In genomic region chr1:112542206-112542973, GRCh38 we compare ENCODE assay signal across 26 cellular contexts.
"Had no signal": no experiment of that assay in that cellular context is flagged by ENCODE, and none has a peak within 500 bp of the region (broad histone marks: within the 10 kb centered on the region; RNA-seq: fewer than 3 reads in every experiment).

No MANE protein-coding gene starts in this region.

- H3K27me3 Mint-ChIP-seq: activated B cell treated with CpG ODN at 0.5 μM for 24 hours; activated CD4-positive, alpha-beta T cell treated with anti-CD3 and anti-CD28 coated beads for 36 hours; activated naive CD8-positive, alpha-beta T cell treated with anti-CD3 and anti-CD28 coated beads, Interleukin-2, amount 10 ng/mL, durations not matched to agents 7 days and 5 days; natural killer cell treated with Interleukin-12 subunit alpha and Interleukin-12 subunit beta and Interleukin-15 and Interleukin-18, amount 100 ng/mL, for 72 hours; stimulated activated memory B cell treated with anti-CD40 and anti-IgM and Interleukin-4, amounts not matched to agents 10 μg/mL and 1 μg/mL and 100 μg/mL, for 72 hours; type B pancreatic cell had no signal

- ATAC-seq: activated CD4-positive, alpha-beta T cell treated with anti-CD3 and anti-CD28 coated beads for 36 hours; heart left ventricle; left lung; natural killer cell treated with Interleukin-12 subunit alpha and Interleukin-12 subunit beta and Interleukin-15 and Interleukin-18, amount 100 ng/mL, for 72 hours; stimulated activated memory B cell treated with anti-CD40 and anti-IgM and Interleukin-4, amounts not matched to agents 10 μg/mL and 1 μg/mL and 100 μg/mL, for 72 hours had no signal

- H3K4me1 Mint-ChIP-seq: activated B cell treated with CpG ODN at 0.5 μM for 24 hours; endodermal cell; stimulated activated memory B cell treated with anti-CD40 and anti-IgM and Interleukin-4, amounts not matched to agents 10 μg/mL and 1 μg/mL and 100 μg/mL, for 72 hours had no signal

- H3K27ac ChIP-seq: cardiac muscle cell, heart left ventricle, left lung, neutrophil, parathyroid adenoma, right lobe of liver, vagina had no signal

- H3K9me3 ChIP-seq: heart left ventricle, left lung, neutrophil, right lobe of liver, vagina had no signal

- DNase-seq: activated B cell treated with CpG ODN at 0.5 μM for 24 hours; activated CD4-positive, alpha-beta T cell treated with anti-CD3 and anti-CD28 coated beads for 36 hours; activated CD4-positive, alpha-beta T cell treated with anti-CD3 and anti-CD28 coated beads, Interleukin-2, amount 50 U/mL, for 48 hours; activated effector memory CD4-positive, alpha-beta T cell treated with Interleukin-2 at 50 U/mL for 16 hours; activated naive CD4-positive, alpha-beta T cell treated with anti-CD3 and anti-CD28 coated beads for 36 hours; activated naive CD8-positive, alpha-beta T cell treated with anti-CD3 and anti-CD28 coated beads, Interleukin-2, amount 10 ng/mL, durations not matched to agents 7 days and 5 days; activated T-cell treated with anti-CD3 and anti-CD28 coated beads, Interleukin-2, amount 50 U/mL, for 48 hours; amniotic stem cell; cortex of kidney; endodermal cell; heart left ventricle; kidney; left lung; right lobe of liver; stimulated activated CD4-positive, alpha-beta T cell treated with anti-CD3 and anti-CD28 coated beads, Interleukin-15, amount 100 ng/mL, for 24 hours had no signal

- H3K27ac Mint-ChIP-seq: activated B cell treated with CpG ODN at 0.5 μM for 24 hours; activated CD4-positive, alpha-beta T cell treated with anti-CD3 and anti-CD28 coated beads for 36 hours; activated naive CD4-positive, alpha-beta T cell treated with anti-CD3 and anti-CD28 coated beads for 36 hours; activated naive CD8-positive, alpha-beta T cell treated with anti-CD3 and anti-CD28 coated beads, Interleukin-2, amount 10 ng/mL, durations not matched to agents 7 days and 5 days; endodermal cell; natural killer cell treated with Interleukin-12 subunit alpha and Interleukin-12 subunit beta and Interleukin-15 and Interleukin-18, amount 100 ng/mL, for 72 hours; stimulated activated memory B cell treated with anti-CD40 and anti-IgM and Interleukin-4, amounts not matched to agents 10 μg/mL and 1 μg/mL and 100 μg/mL, for 72 hours; T-helper 1 cell treated with Interleukin-12 subunit alpha and Interleukin-12 subunit beta and Interleukin-4 antibody, amounts not matched to agents 30 μg/mL and 1 μg/mL, for 36 hours; type B pancreatic cell had no signal

- H2AFZ ChIP-seq: parathyroid adenoma had no signal

- H3K4me2 ChIP-seq: smooth muscle cell had no signal

- H3K9me3 Mint-ChIP-seq: activated B cell treated with CpG ODN at 0.5 μM for 24 hours; activated naive CD4-positive, alpha-beta T cell treated with anti-CD3 and anti-CD28 coated beads for 36 hours; activated naive CD8-positive, alpha-beta T cell treated with anti-CD3 and anti-CD28 coated beads, Interleukin-2, amount 10 ng/mL, durations not matched to agents 7 days and 5 days; endodermal cell; mesothelial cell of epicardium; natural killer cell treated with Interleukin-12 subunit alpha and Interleukin-12 subunit beta and Interleukin-15 and Interleukin-18, amount 100 ng/mL, for 72 hours; stimulated activated memory B cell treated with anti-CD40 and anti-IgM and Interleukin-4, amounts not matched to agents 10 μg/mL and 1 μg/mL and 100 μg/mL, for 72 hours; T-helper 1 cell treated with Interleukin-12 subunit alpha and Interleukin-12 subunit beta and Interleukin-4 antibody, amounts not matched to agents 30 μg/mL and 1 μg/mL, for 36 hours; type B pancreatic cell had no signal

- H3K4me3 ChIP-seq: cardiac muscle cell, heart left ventricle, left lung, lung, right lobe of liver, smooth muscle cell, vagina had no signal

- H3K4me3 Mint-ChIP-seq: activated B cell treated with CpG ODN at 0.5 μM for 24 hours; activated CD4-positive, alpha-beta T cell treated with anti-CD3 and anti-CD28 coated beads for 36 hours; activated naive CD4-positive, alpha-beta T cell treated with anti-CD3 and anti-CD28 coated beads for 36 hours; activated naive CD8-positive, alpha-beta T cell treated with anti-CD3 and anti-CD28 coated beads, Interleukin-2, amount 10 ng/mL, durations not matched to agents 7 days and 5 days; endodermal cell; mesothelial cell of epicardium; natural killer cell treated with Interleukin-12 subunit alpha and Interleukin-12 subunit beta and Interleukin-15 and Interleukin-18, amount 100 ng/mL, for 72 hours; stimulated activated memory B cell treated with anti-CD40 and anti-IgM and Interleukin-4, amounts not matched to agents 10 μg/mL and 1 μg/mL and 100 μg/mL, for 72 hours; T-helper 1 cell treated with Interleukin-12 subunit alpha and Interleukin-12 subunit beta and Interleukin-4 antibody, amounts not matched to agents 30 μg/mL and 1 μg/mL, for 36 hours; type B pancreatic cell had no signal

- H3K27me3 ChIP-seq: cardiac muscle cell, heart left ventricle, left lung, neutrophil, right lobe of liver, vagina had no signal

- H3K9ac ChIP-seq: parathyroid adenoma had no signal

- H3K79me2 ChIP-seq: parathyroid adenoma had no signal

- H3K4me1 ChIP-seq: parathyroid adenoma, right lobe of liver had no signal
